ENCODE assay signal across 9 cellular contexts in the genomic region with DNA sequence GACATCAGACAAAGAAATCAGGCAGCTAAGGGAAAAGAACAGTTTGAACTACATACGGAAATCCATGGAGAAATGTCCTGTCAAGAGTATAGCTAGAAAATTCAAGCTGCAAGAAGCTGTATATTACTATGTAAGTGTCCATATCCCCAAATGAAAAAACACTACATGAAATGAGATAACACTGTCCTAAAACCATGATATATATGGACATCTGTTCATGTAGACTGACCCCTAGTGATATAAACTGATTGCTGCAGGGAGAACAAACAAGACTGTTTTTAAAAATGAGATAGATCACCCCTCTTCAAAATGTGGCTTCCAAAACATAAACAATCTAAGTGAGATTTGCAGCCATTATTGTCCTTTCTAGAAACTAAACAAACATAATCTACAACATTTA.
DNase-seq lines count a peak whose midpoint lies in the region; ATAC-seq, FAIRE-seq and TF ChIP-seq lines count a peak whose summit lies in the region.
"Had no signal": no experiment of that assay in that cellular context is flagged by ENCODE, and none has a peak within 500 bp of the region (broad histone marks: within the 10 kb centered on the region; RNA-seq: fewer than 3 reads in every experiment).

No MANE protein-coding gene starts in this region.

- H3K27me3 ChIP-seq in Loucy (ENCODE audit: insufficient read depth, low read length, poor library complexity, severe bottlenecking) (no peaks in the 10 kb centered on the region), GM12878 (replicated peaks in 1 of 2; ENCODE audit: control insufficient read depth in 2 of 2, insufficient read depth in 2 of 2, low read length in 1 of 2) (no peaks in the 10 kb centered on the region), neural progenitor cell (no peaks in the 10 kb centered on the region)

- RAD21 ChIA-PET in GM12878 (lab: Charles Lee; ENCODE audit: unreplicated experiment), result interaction anchor here (1.1 to 3.0 kb wide), 16 partner anchors 31 to 1874 kb away, joined by 3 to 31 read pairs (median 8); no protein-coding TSS in a partner anchor

- H3K4me3 ChIP-seq in Loucy (ENCODE audit: low read length, poor library complexity, severe bottlenecking), result no peak overlapping the region
- H3K4me3 ChIP-seq in GM12878, result no peak overlapping the region
- H3K4me3 ChIP-seq in neural progenitor cell, result no peak overlapping the region

- WGBS in GM12878 (ENCODE audit: insufficient coverage, insufficient replicate concordance, low lambda C conversion rate, missing lambda C conversion rate), result 0% methylated on average over 1 of the region's 1 CpG

- H3K27ac ChIP-seq in GM12878 (ENCODE audit: control insufficient read depth, insufficient read depth) (no peak overlapping the region), neural progenitor cell (no peak overlapping the region)

- no peak for FAIRE-seq in GM12878 (lab: Jason Lieb, UNC)

- H3K9me3 ChIP-seq in Loucy (ENCODE audit: insufficient read depth, low read depth, low read length), result no peaks in the 10 kb centered on the region
- H3K9me3 ChIP-seq in GM12878 (replicated peaks; ENCODE audit: control insufficient read depth, insufficient read depth, low read length), result no peaks in the 10 kb centered on the region
- H3K9me3 ChIP-seq in neural progenitor cell (ENCODE audit: low read depth), result no peaks in the 10 kb centered on the region

- H3K27me3 Mint-ChIP-seq in neural progenitor cell (ENCODE audit: insufficient read depth, low read depth), result no peaks in the 10 kb centered on the region
- no peaks in the 10 kb centered on the region for H3K27me3 Mint-ChIP-seq in activated T-helper 2 cell treated with anti-CD3 and anti-CD28 coated beads, Interferon-gamma antibody, Interleukin-2, Interleukin-4, amounts not matched to agents 10 μg/mL and 5 μg/mL and 100 μg/mL, durations not matched to agents 14 hours and 24 hours and 36 hours (ENCODE audit: low read depth)
- no peaks in the 10 kb centered on the region for H3K27me3 Mint-ChIP-seq in stimulated activated naive CD8-positive, alpha-beta T cell treated with anti-CD3 and anti-CD28 coated beads, Interleukin-15, amount 100 ng/mL, for 72 hours

- in situ Hi-C loops in GM12878 (cut with MboI), result loop anchor here (25.0 kb wide), 1 partner anchor 1881 kb away; no protein-coding TSS in a partner anchor

- H3K4me3 Mint-ChIP-seq in neural progenitor cell, result no peak overlapping the region
- H3K4me3 Mint-ChIP-seq in activated T-helper 2 cell treated with anti-CD3 and anti-CD28 coated beads, Interferon-gamma antibody, Interleukin-2, Interleukin-4, amounts not matched to agents 10 μg/mL and 5 μg/mL and 100 μg/mL, durations not matched to agents 14 hours and 24 hours and 36 hours (ENCODE audit: low read depth), result no peak overlapping the region
- no peak overlapping the region for H3K4me3 Mint-ChIP-seq in stimulated activated naive CD8-positive, alpha-beta T cell treated with anti-CD3 and anti-CD28 coated beads, Interleukin-15, amount 100 ng/mL, for 72 hours

- no peak for TF ChIP-seq POLR2A in GM12878 (IDR thresholded peaks at IDR 0.05; ENCODE audit: low read depth, low read length)

- H3K36me3 Mint-ChIP-seq in neural progenitor cell, result no peaks in the 10 kb centered on the region
- no peaks in the 10 kb centered on the region for H3K36me3 Mint-ChIP-seq in activated T-helper 2 cell treated with anti-CD3 and anti-CD28 coated beads, Interferon-gamma antibody, Interleukin-2, Interleukin-4, amounts not matched to agents 10 μg/mL and 5 μg/mL and 100 μg/mL, durations not matched to agents 14 hours and 24 hours and 36 hours (ENCODE audit: low read depth)

- H3K36me3 ChIP-seq in Loucy (ENCODE audit: insufficient read depth, low read length) (no peaks in the 10 kb centered on the region), GM12878 (ENCODE audit: control insufficient read depth in 2 of 2, insufficient read depth in 2 of 2, low read length in 1 of 2) (no peaks in the 10 kb centered on the region), neural progenitor cell (no peaks in the 10 kb centered on the region)

- no peaks in the 10 kb centered on the region for H3K9me2 ChIP-seq in Loucy (replicated peaks; ENCODE audit: low read depth, low read length)

- H3K9ac ChIP-seq in Loucy (ENCODE audit: low read depth, low read length, poor library complexity, severe bottlenecking) (no peak overlapping the region), GM12878 (ENCODE audit: control insufficient read depth, insufficient read depth, low read length) (no peak overlapping the region), neural progenitor cell (no peak overlapping the region)

- H4K20me1 ChIP-seq in Loucy (ENCODE audit: insufficient read depth, low read length, poor library complexity, severe bottlenecking) (no peaks in the 10 kb centered on the region), GM12878 (ENCODE audit: control insufficient read depth, insufficient read depth) (no peaks in the 10 kb centered on the region), neural progenitor cell (ENCODE audit: low read depth) (no peaks in the 10 kb centered on the region)

- H2AFZ ChIP-seq in Loucy (ENCODE audit: low read length) (no peak overlapping the region), GM12878 (ENCODE audit: control insufficient read depth, low read depth, low read length) (no peak overlapping the region), neural progenitor cell (replicated peaks) (peak overlapping the region; percentile 3)

- H3F3A ChIP-seq in Loucy (ENCODE audit: low read depth) (no peaks in the 10 kb centered on the region), neural progenitor cell (ENCODE audit: low read depth) (no peaks in the 10 kb centered on the region)

- TF ChIP-seq EP300 in GM12878 (IDR thresholded peaks at IDR 0.05; ENCODE audit: borderline replicate concordance in 1 of 2, control insufficient read depth in 1 of 2, low read depth in 2 of 2, low read length in 2 of 2), result no peak

- H3K27ac Mint-ChIP-seq in neural progenitor cell, result no peak overlapping the region
- H3K27ac Mint-ChIP-seq in activated T-helper 2 cell treated with anti-CD3 and anti-CD28 coated beads, Interferon-gamma antibody, Interleukin-2, Interleukin-4, amounts not matched to agents 10 μg/mL and 5 μg/mL and 100 μg/mL, durations not matched to agents 14 hours and 24 hours and 36 hours, result no peak overlapping the region
- H3K27ac Mint-ChIP-seq in stimulated activated naive CD8-positive, alpha-beta T cell treated with anti-CD3 and anti-CD28 coated beads, Interleukin-15, amount 100 ng/mL, for 72 hours, result no peak overlapping the region

- H3K4me1 Mint-ChIP-seq in neural progenitor cell, result peaks cover 21% of the 10 kb centered on the region
- no peaks in the 10 kb centered on the region for H3K4me1 Mint-ChIP-seq in activated T-helper 2 cell treated with anti-CD3 and anti-CD28 coated beads, Interferon-gamma antibody, Interleukin-2, Interleukin-4, amounts not matched to agents 10 μg/mL and 5 μg/mL and 100 μg/mL, durations not matched to agents 14 hours and 24 hours and 36 hours (ENCODE audit: low read depth)
- no peaks in the 10 kb centered on the region for H3K4me1 Mint-ChIP-seq in stimulated activated naive CD8-positive, alpha-beta T cell treated with anti-CD3 and anti-CD28 coated beads, Interleukin-15, amount 100 ng/mL, for 72 hours

- SMC1A ChIA-PET in GM12878 (lab: Charles Lee; ENCODE audit: uncharacterized antibody, unreplicated experiment), result interaction anchor here (0.7 to 8.7 kb wide), 19 partner anchors 17 to 997 kb away, joined by 3 to 105 read pairs (median 6); no protein-coding TSS in a partner anchor

- peak; percentile 42; the same call in 1 of the 2 replicates for TF ChIP-seq RAD21 in GM12878 (IDR thresholded peaks at IDR 0.05; ENCODE audit: insufficient read depth, low read depth, low read length)

- H3K4me2 ChIP-seq in Loucy (ENCODE audit: low read depth, low read length, poor library complexity, severe bottlenecking), result no peak overlapping the region
- H3K4me2 ChIP-seq in GM12878 (ENCODE audit: control insufficient read depth, insufficient read depth), result no peak overlapping the region
- H3K4me2 ChIP-seq in neural progenitor cell, result no peak overlapping the region

- peak; percentile 71 for ATAC-seq in GM12878
- no peak for ATAC-seq in stimulated activated naive CD8-positive, alpha-beta T cell treated with anti-CD3 and anti-CD28 coated beads, Interleukin-15, amount 100 ng/mL, for 72 hours

- H3K9me3 Mint-ChIP-seq in neural progenitor cell, result peaks cover 4% of the 10 kb centered on the region
- H3K9me3 Mint-ChIP-seq in activated T-helper 2 cell treated with anti-CD3 and anti-CD28 coated beads, Interferon-gamma antibody, Interleukin-2, Interleukin-4, amounts not matched to agents 10 μg/mL and 5 μg/mL and 100 μg/mL, durations not matched to agents 14 hours and 24 hours and 36 hours, result no peaks in the 10 kb centered on the region
- H3K9me3 Mint-ChIP-seq in stimulated activated naive CD8-positive, alpha-beta T cell treated with anti-CD3 and anti-CD28 coated beads, Interleukin-15, amount 100 ng/mL, for 72 hours, result no peaks in the 10 kb centered on the region

- intact Hi-C loops in GM12878 (cut with micrococcal nuclease; ENCODE audit: unreplicated experiment), result loop anchor here (5.0 to 10.0 kb wide), 4 partner anchors 146 to 988 kb away; partner anchors contain the start of gene EPHA3
- intact Hi-C loops in activated T-helper 2 cell treated with anti-CD3 and anti-CD28 coated beads, Interferon-gamma antibody, Interleukin-2, Interleukin-4, amounts not matched to agents 10 μg/mL and 5 μg/mL and 100 μg/mL, durations not matched to agents 14 hours and 24 hours and 36 hours (cut with micrococcal nuclease), result no loop called here

- POLR2A ChIA-PET in GM12878 (lab: Charles Lee), result no interaction called here

- BruUV-seq in GM12878 (replicated peaks; lab: Mats Ljungman, UMichigan), result no TSS peak

- TF ChIP-seq CTCF in GM12872 (IDR thresholded peaks at IDR 0.05; ENCODE audit: insufficient read depth, low read depth, low read length) (peak; percentile 36; the same call in 1 of the 3 replicates), Loucy (conservative IDR thresholded peaks at IDR 0.05; ENCODE audit: low read length) (peak; percentile 70), GM12878 (IDR thresholded peaks at IDR 0.05 in 2 of 3, conservative IDR thresholded peaks at IDR 0.05 in 1 of 3; ENCODE audit: control insufficient read depth in 2 of 3, extremely low read depth in 1 of 3, insufficient read depth in 1 of 3, low read depth in 3 of 3, low read length in 3 of 3) (peak; percentile 23 to 49 (median 26); a peak in 3 of 6 replicates), neural progenitor cell (IDR thresholded peaks at IDR 0.05) (peak; percentile 69)

- DNase-seq in GM12878 (ENCODE audit: low read depth, low spot score) (no peak), neural progenitor cell (ENCODE audit: low spot score) (peak; percentile 11), medulla oblongata (ENCODE audit: extremely low spot score) (no peak), NCI-H187 (lab: John Stamatoyannopoulos, UW) (no peak)
- DNase-seq in activated T-helper 2 cell treated with anti-CD3 and anti-CD28 coated beads, Interferon-gamma antibody, Interleukin-2, Interleukin-4, amounts not matched to agents 10 μg/mL and 5 μg/mL and 100 μg/mL, durations not matched to agents 14 hours and 24 hours and 36 hours (ENCODE audit: low spot score), result no peak
- no peak for DNase-seq in stimulated activated naive CD8-positive, alpha-beta T cell treated with anti-CD3 and anti-CD28 coated beads, Interleukin-15, amount 100 ng/mL, for 72 hours
- DNase-seq: amygdala had no signal

- H3K79me2 ChIP-seq in Loucy (ENCODE audit: insufficient read depth, low read length), result no peaks in the 10 kb centered on the region
- H3K79me2 ChIP-seq in GM12878 (ENCODE audit: control insufficient read depth, insufficient read depth, low read length), result no peaks in the 10 kb centered on the region
- H3K79me2 ChIP-seq in neural progenitor cell (ENCODE audit: low read depth), result no peaks in the 10 kb centered on the region

- CTCF ChIA-PET in GM12878 (lab: Yijun Ruan, JAX), result interaction anchor here (0.9 to 5.5 kb wide), 29 partner anchors 17 to 1887 kb away, joined by 3 to 58 read pairs (median 5); no protein-coding TSS in a partner anchor

- H3K4me1 ChIP-seq in Loucy (ENCODE audit: insufficient read depth, low read length, poor library complexity, severe bottlenecking) (no peaks in the 10 kb centered on the region), GM12878 (ENCODE audit: control insufficient read depth, insufficient read depth, low read length) (no peaks in the 10 kb centered on the region), neural progenitor cell (peaks cover 6% of the 10 kb centered on the region)
